ENCODE assay signal across 38 cellular contexts in the genomic region with DNA sequence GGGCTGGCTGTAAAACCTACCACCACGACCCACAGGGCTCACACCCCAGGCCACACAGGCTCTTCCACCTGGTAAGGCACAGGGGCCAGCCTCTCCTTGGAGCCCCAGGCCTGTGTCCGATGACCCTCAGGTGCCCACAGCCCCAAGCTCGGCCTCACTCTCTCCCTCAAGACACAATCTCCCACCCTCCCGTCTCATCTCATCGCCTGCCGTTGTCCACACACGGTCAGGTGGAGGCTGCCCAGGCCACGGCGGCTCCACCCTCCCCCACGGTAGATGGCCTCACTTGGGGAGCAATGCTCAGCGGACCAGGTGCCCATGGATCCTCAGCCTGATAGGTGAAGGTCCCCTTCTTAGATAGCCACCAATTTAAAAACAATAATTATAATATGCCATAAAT. TPM values are rescaled to one million over a fixed set of nuclear protein-coding genes. Genes with fewer than 3 reads are reported as not detected.
"Had no signal": no experiment of that assay in that cellular context is flagged by ENCODE, and none has a peak within 500 bp of the region (broad histone marks: within the 10 kb centered on the region; RNA-seq: fewer than 3 reads in every experiment).

No MANE protein-coding gene starts in this region.

- H3K36me3 ChIP-seq: adrenal gland, Peyer's patch, SJSA1 had no signal

- H3K27ac ChIP-seq: adrenal gland, KMS-11, Peyer's patch, SJSA1 had no signal

- H3K9me3 Mint-ChIP-seq: activated B cell treated with CpG ODN at 0.5 μM for 24 hours; activated CD4-positive, alpha-beta memory T cell treated with anti-CD3 and anti-CD28 coated beads for 36 hours; activated naive CD4-positive, alpha-beta T cell treated with anti-CD3 and anti-CD28 coated beads for 36 hours; activated naive CD4-positive, alpha-beta T cell treated with anti-CD3 and anti-CD28 coated beads, Interleukin-2, amount 50 U/mL, for 72 hours; activated T-cell treated with anti-CD3 and anti-CD28 coated beads, Interleukin-2, amount 50 U/mL, for 4 hours; activated T-helper 1 cell treated with anti-CD3 and anti-CD28 coated beads, Interleukin-12 subunit alpha, Interleukin-12 subunit beta, Interleukin-2, Interleukin-4 antibody, amounts not matched to agents 30 ng/mL and 10 ng/mL and 1 ng/mL, durations not matched to agents 14 hours and 24 hours and 36 hours; T-cell had no signal

- H3K4me3 Mint-ChIP-seq: activated B cell treated with CpG ODN at 0.5 μM for 24 hours; activated CD4-positive, alpha-beta memory T cell treated with anti-CD3 and anti-CD28 coated beads for 36 hours; activated naive CD4-positive, alpha-beta T cell treated with anti-CD3 and anti-CD28 coated beads for 36 hours; activated T-cell treated with anti-CD3 and anti-CD28 coated beads, Interleukin-2, amount 50 U/mL, for 4 hours; activated T-helper 1 cell treated with anti-CD3 and anti-CD28 coated beads, Interleukin-12 subunit alpha, Interleukin-12 subunit beta, Interleukin-2, Interleukin-4 antibody, amounts not matched to agents 30 ng/mL and 10 ng/mL and 1 ng/mL, durations not matched to agents 14 hours and 24 hours and 36 hours; T-cell; T-helper 17 cell had no signal

- H3K4me1 ChIP-seq: adrenal gland, Peyer's patch, SJSA1 had no signal

- H3K27me3 ChIP-seq: Peyer's patch had no signal

- ATAC-seq: activated naive CD4-positive, alpha-beta T cell treated with anti-CD3 and anti-CD28 coated beads, Interleukin-2, amount 50 U/mL, for 72 hours; activated T-cell treated with anti-CD3 and anti-CD28 coated beads, Interleukin-2, amount 50 U/mL, for 4 hours; PC-3; SK-N-SH treated with all-trans-retinoic acid at 6 μM for 48 hours; T-cell; T-helper 17 cell had no signal

- H3K4me3 ChIP-seq: adrenal gland, Peyer's patch, SJSA1 had no signal

- H3K9ac ChIP-seq: KMS-11 had no signal

- DNase-seq: activated B cell treated with CpG ODN at 0.5 μM for 24 hours; activated CD4-positive, alpha-beta memory T cell treated with anti-CD3 and anti-CD28 coated beads for 36 hours; activated CD4-positive, alpha-beta T cell treated with anti-CD3 and anti-CD28 coated beads for 4 hours; activated CD4-positive, alpha-beta T cell treated with anti-CD3 and anti-CD28 coated beads, Interleukin-2, amount 50 U/mL, for 1 hour; activated CD4-positive, CD25-positive, alpha-beta regulatory T cell treated with anti-CD3 and anti-CD28 coated beads, Interleukin-2, amount 50 U/mL, for 72 hours; activated CD8-positive, alpha-beta memory T cell treated with anti-CD3 and anti-CD28 coated beads, Interleukin-2, amount 50 U/mL, for 4 hours; activated gamma-delta T cell treated with Interleukin-2 at 50 U/mL for 16 hours; activated naive CD4-positive, alpha-beta T cell treated with anti-CD3 and anti-CD28 coated beads for 36 hours; activated T-cell treated with anti-CD3 and anti-CD28 coated beads for 4 hours; activated T-cell treated with anti-CD3 and anti-CD28 coated beads, Interleukin-2, amount 50 U/mL, for 4 hours; adrenal gland; central memory CD4-positive, alpha-beta T cell; NCI-H1092 treated with DMSO at 0.1 percent for 48 hours; NCI-H1417; NCI-H146; NCI-H187; NCI-H2029 treated with DMSO at 0.1 percent for 48 hours; NCI-H2107; NCI-H2171; NCI-H510A; NCI-H526; NCI-H748 treated with DMSO at 0.1 percent for 48 hours; NK-92 treated with Interleukin-12 subunit alpha and Interleukin-12 subunit beta, amount 100 ng/mL, for 24 hours; PC-3; Peyer's patch; RPMI8226; SHP77 treated with DMSO at 0.1 percent for 48 hours; T-cell; T-helper 17 cell; T1000 had no signal

- H3K36me3 Mint-ChIP-seq: activated CD4-positive, alpha-beta memory T cell treated with anti-CD3 and anti-CD28 coated beads for 36 hours; activated naive CD4-positive, alpha-beta T cell treated with anti-CD3 and anti-CD28 coated beads, Interleukin-2, amount 50 U/mL, for 72 hours; brain; T-cell had no signal

- H3K9me3 ChIP-seq: adrenal gland, Peyer's patch, SJSA1 had no signal

- H3K27ac Mint-ChIP-seq: activated B cell treated with CpG ODN at 0.5 μM for 24 hours; activated CD4-positive, alpha-beta memory T cell treated with anti-CD3 and anti-CD28 coated beads for 36 hours; activated naive CD4-positive, alpha-beta T cell treated with anti-CD3 and anti-CD28 coated beads for 36 hours; activated naive CD4-positive, alpha-beta T cell treated with anti-CD3 and anti-CD28 coated beads, Interleukin-2, amount 50 U/mL, for 72 hours; activated T-helper 1 cell treated with anti-CD3 and anti-CD28 coated beads, Interleukin-12 subunit alpha, Interleukin-12 subunit beta, Interleukin-2, Interleukin-4 antibody, amounts not matched to agents 30 ng/mL and 10 ng/mL and 1 ng/mL, durations not matched to agents 14 hours and 24 hours and 36 hours; brain; T-cell; T-helper 17 cell had no signal

RNA-seq across cellular contexts. Expression of a gene that starts 8.7 kb away (rescaled TPM):
- total RNA-seq: activated B cell treated with CpG ODN at 0.5 μM for 24 hours; activated CD4-positive, alpha-beta memory T cell treated with anti-CD3 and anti-CD28 coated beads for 36 hours; activated naive CD4-positive, alpha-beta T cell treated with anti-CD3 and anti-CD28 coated beads for 36 hours; activated naive CD4-positive, alpha-beta T cell treated with anti-CD3 and anti-CD28 coated beads, Interleukin-2, amount 50 U/mL, for 72 hours; activated T-helper 1 cell treated with anti-CD3 and anti-CD28 coated beads, Interleukin-12 subunit alpha, Interleukin-12 subunit beta, Interleukin-2, Interleukin-4 antibody, amounts not matched to agents 30 ng/mL and 10 ng/mL and 1 ng/mL, durations not matched to agents 14 hours and 24 hours and 36 hours; cerebellum; LHCN-M2; PC-3; Peyer's patch; SJSA1; T-helper 17 cell had no signal

RNA-seq across cellular contexts. Expression of a gene that starts 16.3 kb away (rescaled TPM):
- total RNA-seq: activated naive CD4-positive, alpha-beta T cell treated with anti-CD3 and anti-CD28 coated beads for 36 hours; activated naive CD4-positive, alpha-beta T cell treated with anti-CD3 and anti-CD28 coated beads, Interleukin-2, amount 50 U/mL, for 72 hours; activated T-cell treated with anti-CD3 and anti-CD28 coated beads, Interleukin-2, amount 50 U/mL, for 4 hours; activated T-helper 1 cell treated with anti-CD3 and anti-CD28 coated beads, Interleukin-12 subunit alpha, Interleukin-12 subunit beta, Interleukin-2, Interleukin-4 antibody, amounts not matched to agents 30 ng/mL and 10 ng/mL and 1 ng/mL, durations not matched to agents 14 hours and 24 hours and 36 hours; LHCN-M2; PC-3; SJSA1 had no signal

RNA-seq across cellular contexts. Expression of a gene that starts 55.3 kb away (rescaled TPM):
- total RNA-seq: SJSA1 had no signal
